ENCODE assay signal across 10 cellular contexts in genomic region chr17:74785096-74785980, GRCh38. TPM values are rescaled to one million over a fixed set of nuclear protein-coding genes. Genes with fewer than 3 reads are reported as not detected.
A peak's percentile ranks its signal among the peaks of the same experiment; 100 is the strongest.
DNase-seq lines count a peak whose midpoint lies in the region; ATAC-seq, FAIRE-seq and TF ChIP-seq lines count a peak whose summit lies in the region.
"Had no signal": no experiment of that assay in that cellular context is flagged by ENCODE, and none has a peak within 500 bp of the region (broad histone marks: within the 10 kb centered on the region; RNA-seq: fewer than 3 reads in every experiment).

No MANE protein-coding gene starts in this region.

- H3K36me3 ChIP-seq in DOHH2 (ENCODE audit: control insufficient read depth, low read length), result no peaks in the 10 kb centered on the region
- no peaks in the 10 kb centered on the region for H3K36me3 ChIP-seq in MM.1S (replicated peaks; ENCODE audit: insufficient read depth, low read length)
- H3K36me3 ChIP-seq in kidney (ENCODE audit: control insufficient read depth in 1 of 2, insufficient read depth in 2 of 2, low read length in 2 of 2), result peaks cover 0 to 5% of the 10 kb centered on the region in 2 donors

- no peak for FAIRE-seq in kidney (lab: Jason Lieb, UNC)

- H3K9ac ChIP-seq in MM.1S (ENCODE audit: low read length), result no peak overlapping the region
- H3K9ac ChIP-seq in kidney (ENCODE audit: low read length in 2 of 2), result no peak overlapping the region

- H3K27me3 Mint-ChIP-seq in neural crest cell (ENCODE audit: low read depth) (no peaks in the 10 kb centered on the region), mesothelial cell of epicardium (ENCODE audit: low read depth) (no peaks in the 10 kb centered on the region)

- H3K4me2 ChIP-seq in DOHH2 (ENCODE audit: low read length) (peak overlapping the region; percentile 66), MM.1S (ENCODE audit: low read depth, low read length) (peak overlapping the region; percentile 47; the same call in 1 of the 2 replicates)

- H2AFZ ChIP-seq in MM.1S (ENCODE audit: low read length), result no peak overlapping the region

- peak overlapping the region in 1 of 2 donors; percentile 76 for H3K27ac Mint-ChIP-seq in activated naive CD4-positive, alpha-beta T cell treated with anti-CD3 and anti-CD28 coated beads, Interleukin-2, amount 50 U/mL, for 72 hours
- no peak overlapping the region for H3K27ac Mint-ChIP-seq in neural crest cell (ENCODE audit: unreplicated experiment)
- no peak overlapping the region for H3K27ac Mint-ChIP-seq in mesothelial cell of epicardium

- H3K4me3 ChIP-seq in DOHH2 (ENCODE audit: low read length) (0 out of 2 replicates have a peak overlapping the region, but pooled peaks have one; percentile 46), MM.1S (ENCODE audit: low read length) (no peak overlapping the region), kidney (ENCODE audit: low read length in 2 of 2) (no peak overlapping the region)
- H3K4me3 ChIP-seq: SJCRH30 had no signal

- H3K4me1 Mint-ChIP-seq in neural crest cell (peaks cover 13% of the 10 kb centered on the region), mesothelial cell of epicardium (peaks cover 15% of the 10 kb centered on the region)

- peaks cover 14% of the 10 kb centered on the region; the same call in 1 of the 2 replicates for H4K20me1 ChIP-seq in DOHH2 (ENCODE audit: control insufficient read depth, insufficient read depth, low read depth, low read length)
- no peaks in the 10 kb centered on the region for H4K20me1 ChIP-seq in MM.1S (ENCODE audit: insufficient read depth, low read length)

- TF ChIP-seq CTCF in DOHH2 (IDR thresholded peaks at IDR 0.05; ENCODE audit: low read depth, low read length, poor library complexity, severe bottlenecking) (no peak), MM.1S (IDR thresholded peaks at IDR 0.05; ENCODE audit: low read length) (no peak), neural crest cell (conservative IDR thresholded peaks at IDR 0.05) (peak; percentile 40), kidney (IDR thresholded peaks at IDR 0.05; ENCODE audit: borderline replicate concordance, extremely low read depth, insufficient read depth) (no peak), mesothelial cell of epicardium (IDR thresholded peaks at IDR 0.05; ENCODE audit: unreplicated experiment) (no peak)

- H3K27me3 ChIP-seq in DOHH2 (ENCODE audit: control insufficient read depth, low read length), result no peaks in the 10 kb centered on the region
- H3K27me3 ChIP-seq in MM.1S (replicated peaks; ENCODE audit: insufficient read depth, low read length), result no peaks in the 10 kb centered on the region
- H3K27me3 ChIP-seq: SJCRH30 had no signal

- peak; percentile 84 to 86 for ATAC-seq in activated naive CD4-positive, alpha-beta T cell treated with anti-CD3 and anti-CD28 coated beads, Interleukin-2, amount 50 U/mL, for 72 hours
- ATAC-seq in HG03139 (IDR thresholded peaks at IDR 0.05; ENCODE audit: unreplicated experiment), result no peak

- H3K79me2 ChIP-seq in DOHH2 (ENCODE audit: control insufficient read depth, low read length), result no peaks in the 10 kb centered on the region
- peaks cover 23% of the 10 kb centered on the region for H3K79me2 ChIP-seq in MM.1S (ENCODE audit: low read length)

- DNase-seq in MM.1S (peak; percentile 69), neural crest cell (ENCODE audit: low read depth, low spot score) (no peak), kidney (no peak), mesothelial cell of epicardium (ENCODE audit: low spot score in 2 of 2, unreplicated experiment in 2 of 2) (no peak)
- peak in 1 of 2 donors; percentile 32 for DNase-seq in activated naive CD4-positive, alpha-beta T cell treated with anti-CD3 and anti-CD28 coated beads, Interleukin-2, amount 50 U/mL, for 72 hours (ENCODE audit: low spot score in 2 of 2)
- DNase-seq: immature natural killer cell, NCI-H510A, SJCRH30 had no signal

- H3K27ac ChIP-seq in DOHH2 (ENCODE audit: low read depth, low read length) (no peak overlapping the region), MM.1S (ENCODE audit: low read length) (peak overlapping the region; percentile 55; the same call in 1 of the 2 replicates), kidney (ENCODE audit: low read depth in 2 of 2, low read length in 2 of 2) (no peak overlapping the region)
- H3K27ac ChIP-seq: SJCRH30 had no signal

- no peaks in the 10 kb centered on the region for H3K9me3 Mint-ChIP-seq in activated naive CD4-positive, alpha-beta T cell treated with anti-CD3 and anti-CD28 coated beads, Interleukin-2, amount 50 U/mL, for 72 hours
- H3K9me3 Mint-ChIP-seq in neural crest cell (no peaks in the 10 kb centered on the region), mesothelial cell of epicardium (no peaks in the 10 kb centered on the region)
- H3K9me3 Mint-ChIP-seq: immature natural killer cell had no signal

- H3K9me2 ChIP-seq in DOHH2 (replicated peaks; ENCODE audit: control insufficient read depth, low read length), result no peaks in the 10 kb centered on the region
- no peaks in the 10 kb centered on the region for H3K9me2 ChIP-seq in MM.1S (replicated peaks; ENCODE audit: insufficient read depth, low read length)

- H3K9me3 ChIP-seq in DOHH2 (ENCODE audit: control insufficient read depth, insufficient read depth, low read length), result no peaks in the 10 kb centered on the region
- no peaks in the 10 kb centered on the region for H3K9me3 ChIP-seq in MM.1S (replicated peaks; ENCODE audit: insufficient read depth, low read length)
- H3K9me3 ChIP-seq in kidney (ENCODE audit: control insufficient read depth in 1 of 2, low read length in 2 of 2), result no peaks in the 10 kb centered on the region
- H3K9me3 ChIP-seq: SJCRH30 had no signal

- H3K36me3 Mint-ChIP-seq in activated naive CD4-positive, alpha-beta T cell treated with anti-CD3 and anti-CD28 coated beads, Interleukin-2, amount 50 U/mL, for 72 hours, result peaks cover 5 to 6% of the 10 kb centered on the region in 2 donors
- H3K36me3 Mint-ChIP-seq in neural crest cell (ENCODE audit: low read depth), result no peaks in the 10 kb centered on the region
- H3K36me3 Mint-ChIP-seq in mesothelial cell of epicardium, result peaks cover 2% of the 10 kb centered on the region

- intact Hi-C loops in kidney (cut with DNase I), result no loop called here

- H3K4me1 ChIP-seq in DOHH2 (ENCODE audit: control insufficient read depth, low read length) (peaks cover 31% of the 10 kb centered on the region), MM.1S (ENCODE audit: low read length) (peaks cover 28% of the 10 kb centered on the region), kidney (ENCODE audit: control insufficient read depth in 1 of 2, insufficient read depth in 1 of 2, low read depth in 1 of 2, low read length in 2 of 2) (no peaks in the 10 kb centered on the region)
- H3K4me1 ChIP-seq: SJCRH30 had no signal

- H3F3A ChIP-seq in DOHH2 (ENCODE audit: control insufficient read depth, insufficient read depth) (peaks cover 4% of the 10 kb centered on the region), MM.1S (ENCODE audit: insufficient read depth, low read length) (peaks cover 25% of the 10 kb centered on the region)

- H3K4me3 Mint-ChIP-seq in neural crest cell (no peak overlapping the region), mesothelial cell of epicardium (no peak overlapping the region)
- H3K4me3 Mint-ChIP-seq: immature natural killer cell had no signal

RNA-seq across cellular contexts. Expression of gene NAT9, which starts 9.2 kb away (rescaled TPM):
- 10 to 100 TPM; 38.2 to 57.2 TPM for total RNA-seq in activated naive CD4-positive, alpha-beta T cell treated with anti-CD3 and anti-CD28 coated beads, Interleukin-2, amount 50 U/mL, for 72 hours
- 66.9 and 67.7 TPM in 2 replicates for total RNA-seq in neural crest cell
- 41.5 TPM for total RNA-seq in kidney
- 33.5 TPM for polyA plus RNA-seq in kidney (ENCODE audit: insufficient read depth, low read depth, low replicate concordance)
- 78.2 to 83.7 TPM (median 83.1 TPM) in 3 replicates for total RNA-seq in mesothelial cell of epicardium

RNA-seq across cellular contexts. Expression of gene NHERF1, which starts 36.9 kb away (rescaled TPM):
- total RNA-seq in activated naive CD4-positive, alpha-beta T cell treated with anti-CD3 and anti-CD28 coated beads, Interleukin-2, amount 50 U/mL, for 72 hours, result 100 to 1,000 TPM in 1 of 2 donors, 10 to 100 TPM in 1; 59.0 to 114 TPM
- total RNA-seq in neural crest cell, result 51.7 and 52.2 TPM in 2 replicates
- 71.3 TPM for total RNA-seq in kidney
- 448 TPM for polyA plus RNA-seq in kidney (ENCODE audit: insufficient read depth, low read depth, low replicate concordance)
- 34.4 to 36.2 TPM (median 34.8 TPM) in 3 replicates for total RNA-seq in mesothelial cell of epicardium

RNA-seq across cellular contexts. Expression of gene RAB37, which starts 48.3 kb away (rescaled TPM):
- total RNA-seq in activated naive CD4-positive, alpha-beta T cell treated with anti-CD3 and anti-CD28 coated beads, Interleukin-2, amount 50 U/mL, for 72 hours, result 1 to 10 TPM; 3.4 to 4.0 TPM
- not detected in 2 replicates for total RNA-seq in neural crest cell
- total RNA-seq in kidney, result 5.6 TPM
- 1.7 TPM for polyA plus RNA-seq in kidney (ENCODE audit: insufficient read depth, low read depth, low replicate concordance)
- total RNA-seq in mesothelial cell of epicardium, result 0.16 to 0.38 TPM (median 0.24 TPM) in 3 replicates
